ENCODE assay signal across 8 cellular contexts in the genomic region with DNA sequence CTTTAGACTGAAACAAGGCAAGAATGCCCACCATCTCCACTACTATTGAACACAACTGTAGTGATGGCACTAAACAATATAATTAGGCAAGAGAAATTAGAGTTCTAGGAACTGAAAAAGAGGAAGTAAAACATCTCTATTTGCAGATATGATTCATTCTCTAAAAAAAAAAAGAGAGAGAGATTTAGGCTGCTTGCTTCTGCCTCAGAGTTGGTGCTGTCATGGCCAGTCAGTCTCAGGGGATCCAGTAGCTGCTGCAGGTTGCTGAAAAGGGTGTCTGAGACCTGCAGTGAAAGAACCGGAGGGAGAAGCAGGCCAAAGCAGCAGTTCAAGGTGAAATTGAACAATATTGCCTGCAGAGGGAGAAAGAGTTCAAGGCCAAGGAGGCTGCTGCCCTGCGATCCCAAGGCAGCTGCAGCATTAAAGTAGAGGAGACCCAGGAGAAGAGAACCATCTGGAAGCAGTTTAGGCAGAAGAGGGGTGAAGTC.
DNase-seq lines count a peak whose midpoint lies in the region; ATAC-seq and TF ChIP-seq lines count a peak whose summit lies in the region.

No MANE protein-coding gene starts in this region.

- peaks cover 3% of the 10 kb centered on the region for H3K27me3 Mint-ChIP-seq in nephron progenitor cell (ENCODE audit: low read depth, poor library complexity)

- H3K9me3 ChIP-seq in WERI-Rb-1 (ENCODE audit: severe bottlenecking): no peaks in the 10 kb centered on the region

- no peak overlapping the region for H3K27ac ChIP-seq in WERI-Rb-1

- no peak overlapping the region for H3K4me3 ChIP-seq in WERI-Rb-1 (ENCODE audit: low read depth, low read length)

- ATAC-seq in GM21360 (IDR thresholded peaks at IDR 0.05; ENCODE audit: unreplicated experiment): peak; percentile 99
- peak; percentile 96 for ATAC-seq in HG03457 (IDR thresholded peaks at IDR 0.05; ENCODE audit: unreplicated experiment)
- peak; percentile 13 for ATAC-seq in sciatic nerve

- no peaks in the 10 kb centered on the region for H3K27me3 ChIP-seq in WERI-Rb-1 (ENCODE audit: insufficient read depth, low read depth, severe bottlenecking)

- no peaks in the 10 kb centered on the region for H3K4me1 Mint-ChIP-seq in nephron progenitor cell

- no peaks in the 10 kb centered on the region; the same call in 1 of the 2 replicates for H3K36me3 ChIP-seq in WERI-Rb-1

- DNase-seq in ELR (ENCODE audit: low read depth) (peak; percentile 43), WERI-Rb-1 (peak; percentile 44), sciatic nerve (ENCODE audit: low spot score) (no peak), nephron progenitor cell (no peak), NCI-H226 (no peak), midbrain (lab: John Stamatoyannopoulos, UW) (no peak)

- peaks cover 49% of the 10 kb centered on the region for H3K36me3 Mint-ChIP-seq in nephron progenitor cell (ENCODE audit: low read depth)

- TF ChIP-seq CTCF in WERI-Rb-1 (IDR thresholded peaks at IDR 0.05; ENCODE audit: low read depth, low read length) (peak; percentile 59), nephron progenitor cell (IDR thresholded peaks at IDR 0.05) (no peak)

- no peak overlapping the region for H3K4me3 Mint-ChIP-seq in nephron progenitor cell

- peaks cover 25% of the 10 kb centered on the region for H3K9me3 Mint-ChIP-seq in nephron progenitor cell

- intact Hi-C loops in sciatic nerve (cut with DNase I): no loop called here

- no peak overlapping the region for H3K27ac Mint-ChIP-seq in nephron progenitor cell

Comparison
In these comparisons a context has a peak if more than half of its experiments do, and no peak if none do; other contexts are left out.
1. DNase-seq: peak in ELR (single experiment) and WERI-Rb-1 (single experiment); none in sciatic nerve (single experiment), nephron progenitor cell (single experiment), NCI-H226 (single experiment) and midbrain (single experiment).
2. ATAC-seq: peak in every context shown above with its lines; median percentile 99 in GM21360; 96 in HG03457; 13 in sciatic nerve.